In genomic region chr14:100157548-100158232, GRCh38 we compare ENCODE assay signal across 9 cellular contexts. TPM values are rescaled to one million over a fixed set of nuclear protein-coding genes. Genes with fewer than 3 reads are reported as not detected.
DNase-seq lines count a peak whose midpoint lies in the region; ATAC-seq and TF ChIP-seq lines count a peak whose summit lies in the region.
"Not testable (repeated sequence)": the region's sequence is repeated elsewhere in the genome, so short reads cannot be mapped to it uniquely, and the experiment has no call there.
"Had no signal": no experiment of that assay in that cellular context is flagged by ENCODE, and none has a peak within 500 bp of the region (broad histone marks: within the 10 kb centered on the region; RNA-seq: fewer than 3 reads in every experiment).

No MANE protein-coding gene starts in this region.

- not testable (repeated sequence) for H3K27ac Mint-ChIP-seq in T-helper 17 cell; activated naive CD4-positive, alpha-beta T cell treated with anti-CD3 and anti-CD28 coated beads for 36 hours; glutamatergic neuron (ENCODE audit: unreplicated experiment); nephron; stimulated activated naive CD8-positive, alpha-beta T cell treated with anti-CD3 and anti-CD28 coated beads, Interleukin-15, amount 100 ng/mL, for 72 hours

- not testable (repeated sequence) for H3K9me3 Mint-ChIP-seq in activated naive CD4-positive, alpha-beta T cell treated with anti-CD3 and anti-CD28 coated beads for 36 hours; glutamatergic neuron (ENCODE audit: unreplicated experiment); nephron
- H3K9me3 Mint-ChIP-seq in stimulated activated naive CD8-positive, alpha-beta T cell treated with anti-CD3 and anti-CD28 coated beads, Interleukin-15, amount 100 ng/mL, for 72 hours: peaks cover 5 to 10% of the 10 kb centered on the region in 2 donors

- peaks cover 0 to 38% (median 20%) of the 10 kb centered on the region in 11 experiments; a peak in 14 of 22 replicates for H4K20me1 ChIP-seq in BLaER1 treated with 17β-estradiol and CSF1 and Interleukin-3, amounts not matched to agents 10 nM and 100 nM
- not testable (repeated sequence) for H4K20me1 ChIP-seq in Karpas-422 (ENCODE audit: insufficient read depth, low read depth, low read length)

- H3K36me3 Mint-ChIP-seq in T-helper 17 cell (ENCODE audit: low read depth); activated naive CD4-positive, alpha-beta T cell treated with anti-CD3 and anti-CD28 coated beads for 36 hours (ENCODE audit: low read depth); glutamatergic neuron (ENCODE audit: unreplicated experiment); nephron (ENCODE audit: low read depth): not testable (repeated sequence)

- not testable (repeated sequence) for H3K9ac ChIP-seq in BLaER1 treated with 17β-estradiol and CSF1 and Interleukin-3, amounts not matched to agents 10 nM and 100 nM; Karpas-422 (ENCODE audit: low read length)

- not testable (repeated sequence) for ATAC-seq in T-helper 17 cell; stimulated activated naive CD8-positive, alpha-beta T cell treated with anti-CD3 and anti-CD28 coated beads, Interleukin-15, amount 100 ng/mL, for 72 hours

- peak; percentile 51 for DNase-seq in Karpas-422
- DNase-seq in T-helper 17 cell; activated naive CD4-positive, alpha-beta T cell treated with anti-CD3 and anti-CD28 coated beads for 36 hours; glutamatergic neuron; stimulated activated naive CD8-positive, alpha-beta T cell treated with anti-CD3 and anti-CD28 coated beads, Interleukin-15, amount 100 ng/mL, for 72 hours: not testable (repeated sequence)

- peaks cover 31 to 55% (median 48%) of the 10 kb centered on the region in 10 experiments for H3K4me1 ChIP-seq in BLaER1 treated with 17β-estradiol and CSF1 and Interleukin-3, amounts not matched to agents 10 nM and 100 nM
- peaks cover 11% of the 10 kb centered on the region for H3K4me1 ChIP-seq in Karpas-422 (ENCODE audit: low read length)

- H2AFZ ChIP-seq in Karpas-422 (ENCODE audit: low read length): not testable (repeated sequence)

- H3K9me2 ChIP-seq in Karpas-422 (replicated peaks; ENCODE audit: insufficient read depth, low read length): not testable (repeated sequence)

- H3K4me3 ChIP-seq in BLaER1 treated with 17β-estradiol and CSF1 and Interleukin-3, amounts not matched to agents 10 nM and 100 nM; Karpas-422 (ENCODE audit: low read length): not testable (repeated sequence)
- H3K4me3 ChIP-seq in GM12875 (ENCODE audit: low read depth, low read length): peak overlapping the region; percentile 10

- peaks cover 10 to 24% (median 17%) of the 10 kb centered on the region in 11 experiments for H3K9me3 ChIP-seq in BLaER1 treated with 17β-estradiol and CSF1 and Interleukin-3, amounts not matched to agents 10 nM and 100 nM (replicated peaks in 1 of 11)
- peaks cover 13% of the 10 kb centered on the region for H3K9me3 ChIP-seq in Karpas-422 (ENCODE audit: low read length)
- H3K9me3 ChIP-seq in T-helper 17 cell (ENCODE audit: control insufficient read depth, low read length, poor library complexity, severe bottlenecking): not testable (repeated sequence)

- H3K79me2 ChIP-seq in Karpas-422 (ENCODE audit: low read length): not testable (repeated sequence)

- TF ChIP-seq CTCF in GM12875 (IDR thresholded peaks at IDR 0.05; ENCODE audit: borderline replicate concordance, insufficient read depth, low read depth, low read length); glutamatergic neuron (IDR thresholded peaks at IDR 0.05; ENCODE audit: partially characterized antibody, unreplicated experiment); nephron (IDR thresholded peaks at IDR 0.05; ENCODE audit: unreplicated experiment in 3 of 3): not testable (repeated sequence)

- H3K4me3 Mint-ChIP-seq in T-helper 17 cell: peak overlapping the region; percentile 70
- H3K4me3 Mint-ChIP-seq in activated naive CD4-positive, alpha-beta T cell treated with anti-CD3 and anti-CD28 coated beads for 36 hours: peak overlapping the region; percentile 40
- peak overlapping the region; percentile 34 for H3K4me3 Mint-ChIP-seq in glutamatergic neuron (ENCODE audit: unreplicated experiment)
- H3K4me3 Mint-ChIP-seq in nephron: peak overlapping the region; percentile 30 to 66 (median 61)
- peak overlapping the region; percentile 26 to 46 for H3K4me3 Mint-ChIP-seq in stimulated activated naive CD8-positive, alpha-beta T cell treated with anti-CD3 and anti-CD28 coated beads, Interleukin-15, amount 100 ng/mL, for 72 hours

- not testable (repeated sequence) for H3K27ac ChIP-seq in BLaER1 treated with 17β-estradiol and CSF1 and Interleukin-3, amounts not matched to agents 10 nM and 100 nM; Karpas-422 (ENCODE audit: low read length)

- H3K27me3 Mint-ChIP-seq in T-helper 17 cell (peaks cover 22% of the 10 kb centered on the region), glutamatergic neuron (ENCODE audit: unreplicated experiment) (peaks cover 21% of the 10 kb centered on the region), nephron (ENCODE audit: low read depth) (peaks cover 56% of the 10 kb centered on the region)
- peaks cover 21% of the 10 kb centered on the region for H3K27me3 Mint-ChIP-seq in activated naive CD4-positive, alpha-beta T cell treated with anti-CD3 and anti-CD28 coated beads for 36 hours (ENCODE audit: low read depth)
- peaks cover 47% of the 10 kb centered on the region for H3K27me3 Mint-ChIP-seq in stimulated activated naive CD8-positive, alpha-beta T cell treated with anti-CD3 and anti-CD28 coated beads, Interleukin-15, amount 100 ng/mL, for 72 hours

- intact Hi-C loops in activated naive CD4-positive, alpha-beta T cell treated with anti-CD3 and anti-CD28 coated beads for 36 hours (cut with micrococcal nuclease): loop anchor here (2.0 to 5.0 kb wide), 2 partner anchors 35 to 100 kb away; no protein-coding TSS in a partner anchor

- peaks cover 52 to 61% (median 58%) of the 10 kb centered on the region in 11 experiments for H3K27me3 ChIP-seq in BLaER1 treated with 17β-estradiol and CSF1 and Interleukin-3, amounts not matched to agents 10 nM and 100 nM
- not testable (repeated sequence) for H3K27me3 ChIP-seq in Karpas-422 (ENCODE audit: low read length)

- CTCF ChIA-PET in activated naive CD4-positive, alpha-beta T cell treated with anti-CD3 and anti-CD28 coated beads for 36 hours (lab: Charles Lee): interaction anchor here (2.1 to 3.5 kb wide), 2 partner anchors 15 to 36 kb away, joined by 6 to 14 read pairs; no protein-coding TSS in a partner anchor

- H3K4me1 Mint-ChIP-seq in T-helper 17 cell; activated naive CD4-positive, alpha-beta T cell treated with anti-CD3 and anti-CD28 coated beads for 36 hours (ENCODE audit: low read depth); glutamatergic neuron (ENCODE audit: low read depth, unreplicated experiment); stimulated activated naive CD8-positive, alpha-beta T cell treated with anti-CD3 and anti-CD28 coated beads, Interleukin-15, amount 100 ng/mL, for 72 hours: not testable (repeated sequence)
- H3K4me1 Mint-ChIP-seq in nephron: peaks cover 14% of the 10 kb centered on the region

- not testable (repeated sequence) for H3K36me3 ChIP-seq in BLaER1 treated with 17β-estradiol and CSF1 and Interleukin-3, amounts not matched to agents 10 nM and 100 nM; Karpas-422 (ENCODE audit: insufficient read depth, low read length)

- peak overlapping the region in 8 of 11 experiments; percentile 51 to 94 (median 78); a peak in 16 of 22 replicates for H3K4me2 ChIP-seq in BLaER1 treated with 17β-estradiol and CSF1 and Interleukin-3, amounts not matched to agents 10 nM and 100 nM
- not testable (repeated sequence) for H3K4me2 ChIP-seq in Karpas-422 (ENCODE audit: low read depth, low read length, poor library complexity, severe bottlenecking)

RNA-seq across cellular contexts. Expression of gene DEGS2, which starts 1.8 kb away (rescaled TPM):
- total RNA-seq in Karpas-422 (2014; rRNA removed; shearing (Covaris generic); ENCODE audit: low replicate concordance): 0.43 TPM in 1 of 2 replicates, not detected in the other
- total RNA-seq in T-helper 17 cell (under 1 TPM in 1 of 2 donors, not detected in 1; 0.30 TPM), glutamatergic neuron (ENCODE audit: unreplicated experiment) (0.34 TPM)
- under 1 TPM; 0.52 to 0.99 TPM for total RNA-seq in activated naive CD4-positive, alpha-beta T cell treated with anti-CD3 and anti-CD28 coated beads for 36 hours
- total RNA-seq: A172 had no signal
